In genomic region chr1:16540451-16540893, GRCh38 we compare ENCODE assay signal across 3 cellular contexts. TPM values are rescaled to one million over a fixed set of nuclear protein-coding genes. Genes with fewer than 3 reads are reported as not detected.
"Had no signal": no experiment of that assay in that cellular context is flagged by ENCODE, and none has a peak within 500 bp of the region (broad histone marks: within the 10 kb centered on the region; RNA-seq: fewer than 3 reads in every experiment).

No MANE protein-coding gene starts in this region.

RNA-seq across cellular contexts. Expression of gene RNU1-1, which starts 26.4 kb away (rescaled TPM):
- polyA plus RNA-seq: adrenal gland, psoas muscle, spleen had no signal
